ENCODE assay signal across 18 cellular contexts in the genomic region with DNA sequence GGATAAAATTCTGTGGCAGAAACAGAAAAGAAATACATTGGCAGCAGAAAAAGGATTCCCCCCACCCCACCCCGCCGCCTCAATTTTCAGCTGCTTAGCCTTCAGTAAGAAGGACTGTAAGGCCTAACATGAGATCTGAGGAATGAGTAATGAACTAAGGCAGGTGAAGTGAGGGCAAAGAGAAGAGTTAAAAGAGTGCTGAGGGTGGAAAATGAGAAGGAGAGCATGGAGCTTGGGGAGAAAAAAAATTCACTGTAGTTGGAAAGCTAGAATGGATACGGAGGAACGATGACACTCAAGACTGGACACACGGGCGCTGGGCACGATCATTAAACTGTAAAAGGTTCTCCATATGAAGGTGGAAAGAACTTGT. TPM values are rescaled to one million over a fixed set of nuclear protein-coding genes. Genes with fewer than 3 reads are reported as not detected.
DNase-seq lines count a peak whose midpoint lies in the region; ATAC-seq and TF ChIP-seq lines count a peak whose summit lies in the region.
"Had no signal": no experiment of that assay in that cellular context is flagged by ENCODE, and none has a peak within 500 bp of the region (broad histone marks: within the 10 kb centered on the region; RNA-seq: fewer than 3 reads in every experiment).

No MANE protein-coding gene starts in this region.

- H3K9ac ChIP-seq in SK-N-MC (ENCODE audit: insufficient read length) (no peak overlapping the region), trophoblast cell (ENCODE audit: low read length) (no peak overlapping the region)

- no peak overlapping the region for H3K4ac ChIP-seq in trophoblast cell (ENCODE audit: low read depth, low read length)

- POLR2A ChIA-PET in activated CD4-positive, alpha-beta T cell treated with anti-CD3 and anti-CD28 coated beads, Interleukin-2, amount 10 ng/mL, durations not matched to agents 7 days and 5 days (lab: Charles Lee): no interaction called here

- H3K9me3 Mint-ChIP-seq in activated CD4-positive, alpha-beta T cell treated with anti-CD3 and anti-CD28 coated beads, Interleukin-2, amount 10 ng/mL, durations not matched to agents 7 days and 5 days: peaks cover 26% of the 10 kb centered on the region

- peaks cover 7% of the 10 kb centered on the region for H3K36me3 Mint-ChIP-seq in activated CD4-positive, alpha-beta T cell treated with anti-CD3 and anti-CD28 coated beads, Interleukin-2, amount 10 ng/mL, durations not matched to agents 7 days and 5 days (ENCODE audit: low read depth)

- DNase-seq in activated CD4-positive, alpha-beta T cell treated with anti-CD3 and anti-CD28 coated beads, Interleukin-2, amount 10 ng/mL, durations not matched to agents 7 days and 5 days: no peak
- DNase-seq in activated CD4-positive, alpha-beta T cell treated with anti-CD3 and anti-CD28 coated beads, Interleukin-2, amount 50 U/mL, for 48 hours: no peak
- DNase-seq in SK-N-MC (ENCODE audit: low read depth, low spot score) (no peak), epithelial cell of esophagus (ENCODE audit: low read depth) (no peak), trophoblast cell (no peak)
- DNase-seq: activated CD4-positive, alpha-beta T cell treated with anti-CD3 and anti-CD28 coated beads for 1 hour; DND-41; NCI-H1048; NCI-H526 treated with DMSO at 0.1 percent for 48 hours; psoas muscle had no signal

- H3K23ac ChIP-seq in trophoblast cell (ENCODE audit: low read length): no peak overlapping the region

- H3K4me3 ChIP-seq in SK-N-MC: peak overlapping the region; percentile 97
- H3K4me3 ChIP-seq in epithelial cell of esophagus (ENCODE audit: low read length): peak overlapping the region; percentile 15
- no peak overlapping the region for H3K4me3 ChIP-seq in trophoblast cell (ENCODE audit: low read depth, low read length)
- H3K4me3 ChIP-seq: psoas muscle, SJSA1 had no signal

- H4K8ac ChIP-seq in trophoblast cell (ENCODE audit: low read depth, low read length): no peak overlapping the region

- H3K27ac ChIP-seq in SK-N-MC (no peak overlapping the region), trophoblast cell (ENCODE audit: low read depth, low read length) (no peak overlapping the region)
- H3K27ac ChIP-seq: psoas muscle, SJSA1 had no signal

- peak overlapping the region; percentile 62 for H3K4me2 ChIP-seq in trophoblast cell (ENCODE audit: low read length)

- no peak overlapping the region for H4K12ac ChIP-seq in trophoblast cell (ENCODE audit: low read depth, low read length)

- CTCF ChIA-PET in activated CD4-positive, alpha-beta T cell treated with anti-CD3 and anti-CD28 coated beads, Interleukin-2, amount 10 ng/mL, durations not matched to agents 7 days and 5 days (lab: Charles Lee): interaction anchor here (0.7 kb wide), 1 partner anchor 379 kb away, joined by 4 read pairs; no protein-coding TSS in a partner anchor

- peaks cover 8% of the 10 kb centered on the region for H3K4me1 Mint-ChIP-seq in activated CD4-positive, alpha-beta T cell treated with anti-CD3 and anti-CD28 coated beads, Interleukin-2, amount 10 ng/mL, durations not matched to agents 7 days and 5 days
- H3K4me1 Mint-ChIP-seq: memory B cell had no signal

- no peak overlapping the region for H2BK5ac ChIP-seq in trophoblast cell (ENCODE audit: low read depth, low read length, poor library complexity)

- no peak overlapping the region for H3K18ac ChIP-seq in trophoblast cell (ENCODE audit: low read length)

- no peak overlapping the region for H3K14ac ChIP-seq in trophoblast cell (ENCODE audit: low read length)

- H3K4me1 ChIP-seq in trophoblast cell (ENCODE audit: control insufficient read depth in 1 of 2, insufficient read depth in 2 of 2, low read length in 2 of 2): peaks cover 0 to 2% of the 10 kb centered on the region in 2 experiments
- H3K4me1 ChIP-seq: psoas muscle, SJSA1 had no signal

- H3K36me3 ChIP-seq in SK-N-MC (ENCODE audit: insufficient read depth, low read length) (no peaks in the 10 kb centered on the region), trophoblast cell (ENCODE audit: control insufficient read depth in 1 of 2, insufficient read depth in 2 of 2, low read length in 2 of 2) (no peaks in the 10 kb centered on the region)
- H3K36me3 ChIP-seq: SJSA1 had no signal

- H3K9me3 ChIP-seq in SK-N-MC (ENCODE audit: low read depth, low read length): no peaks in the 10 kb centered on the region
- no peaks in the 10 kb centered on the region for H3K9me3 ChIP-seq in trophoblast cell (ENCODE audit: insufficient read depth, low read depth, low read length)
- H3K9me3 ChIP-seq: psoas muscle had no signal

- no peak overlapping the region for H3K4me3 Mint-ChIP-seq in activated CD4-positive, alpha-beta T cell treated with anti-CD3 and anti-CD28 coated beads, Interleukin-2, amount 10 ng/mL, durations not matched to agents 7 days and 5 days
- H3K4me3 Mint-ChIP-seq: activated naive CD4-positive, alpha-beta T cell treated with anti-CD3 and anti-CD28 coated beads for 36 hours; dendritic cell treated with granulocyte-macrophage colony-stimulating factor and Interleukin-4, amounts not matched to agents 40 ng/mL and 50 ng/mL, for 4 days; memory B cell had no signal

- no peak overlapping the region for H2AFZ ChIP-seq in trophoblast cell (ENCODE audit: insufficient read depth, low read length, poor library complexity)

- H3K27me3 Mint-ChIP-seq in activated CD4-positive, alpha-beta T cell treated with anti-CD3 and anti-CD28 coated beads, Interleukin-2, amount 10 ng/mL, durations not matched to agents 7 days and 5 days: peaks cover 68% of the 10 kb centered on the region

- no peak overlapping the region for H2BK120ac ChIP-seq in trophoblast cell (ENCODE audit: insufficient read depth, low read length, poor library complexity)

- H2AK5ac ChIP-seq in trophoblast cell (ENCODE audit: low read length): no peak overlapping the region

- ATAC-seq in GM19328 (IDR thresholded peaks at IDR 0.05; ENCODE audit: unreplicated experiment) (no peak), HG02763 (IDR thresholded peaks at IDR 0.05; ENCODE audit: unreplicated experiment) (no peak), HG03280 (IDR thresholded peaks at IDR 0.05; ENCODE audit: unreplicated experiment) (no peak)
- ATAC-seq: psoas muscle had no signal

- no peak for TF ChIP-seq CTCF in epithelial cell of esophagus (IDR thresholded peaks at IDR 0.05; ENCODE audit: insufficient read depth, low read depth, low read length, missing control alignments)

- H3K79me1 ChIP-seq in trophoblast cell (ENCODE audit: low read length): no peaks in the 10 kb centered on the region

- no peaks in the 10 kb centered on the region for H3K79me2 ChIP-seq in trophoblast cell (ENCODE audit: control insufficient read depth, insufficient read depth, low read length, poor library complexity)

- WGBS in trophoblast cell (ENCODE audit: extremely low coverage, insufficient coverage, insufficient read length): no CpG with 5 or more reads among the region's 7 CpGs

- no peak overlapping the region for H4K91ac ChIP-seq in trophoblast cell (ENCODE audit: low read depth, low read length)

- H3K27me3 ChIP-seq in trophoblast cell (ENCODE audit: insufficient read depth, low read length): no peaks in the 10 kb centered on the region
- H3K27me3 ChIP-seq: SJSA1 had no signal

- H3K27ac Mint-ChIP-seq in activated CD4-positive, alpha-beta T cell treated with anti-CD3 and anti-CD28 coated beads, Interleukin-2, amount 10 ng/mL, durations not matched to agents 7 days and 5 days: peak overlapping the region; percentile 68
- H3K27ac Mint-ChIP-seq: activated naive CD4-positive, alpha-beta T cell treated with anti-CD3 and anti-CD28 coated beads for 36 hours; dendritic cell treated with granulocyte-macrophage colony-stimulating factor and Interleukin-4, amounts not matched to agents 40 ng/mL and 50 ng/mL, for 4 days; memory B cell had no signal

- H2BK12ac ChIP-seq in trophoblast cell (ENCODE audit: low read length): no peak overlapping the region

RNA-seq across cellular contexts. Expression of gene POM121L2, which starts 14.6 kb away (rescaled TPM):
- total RNA-seq in activated CD4-positive, alpha-beta T cell treated with anti-CD3 and anti-CD28 coated beads, Interleukin-2, amount 10 ng/mL, durations not matched to agents 7 days and 5 days: not detected
- 0.01 TPM in 2 replicates for polyA plus RNA-seq in trophoblast cell (2013)
- total RNA-seq: activated naive CD4-positive, alpha-beta T cell treated with anti-CD3 and anti-CD28 coated beads for 36 hours; psoas muscle; SJSA1; temporal lobe had no signal

RNA-seq across cellular contexts. Expression of gene PRSS16, which starts 50.0 kb away (rescaled TPM):
- 1 to 10 TPM; 1.1 to 1.5 TPM for total RNA-seq in activated CD4-positive, alpha-beta T cell treated with anti-CD3 and anti-CD28 coated beads, Interleukin-2, amount 10 ng/mL, durations not matched to agents 7 days and 5 days
- polyA plus RNA-seq in trophoblast cell (2013): 10.0 and 10.1 TPM in 2 replicates
- total RNA-seq: psoas muscle, SJSA1, temporal lobe had no signal
